In genomic region chr6:7911345-7911725, GRCh38 we compare ENCODE assay signal across 8 cellular contexts. TPM values are rescaled to one million over a fixed set of nuclear protein-coding genes. Genes with fewer than 3 reads are reported as not detected.
DNase-seq lines count a peak whose midpoint lies in the region; TF ChIP-seq lines count a peak whose summit lies in the region.

No MANE protein-coding gene starts in this region.

- peaks cover 2% of the 10 kb centered on the region for H3K36me3 Mint-ChIP-seq in neural progenitor cell

- H3K27me3 ChIP-seq in dorsolateral prefrontal cortex, result no peaks in the 10 kb centered on the region
- peaks cover 35% of the 10 kb centered on the region for H3K27me3 ChIP-seq in neural progenitor cell

- DNase-seq in COLO668 (lab: John Stamatoyannopoulos, UW; ENCODE audit: unreplicated experiment) (peak; percentile 66), NCI-H2081 treated with DMSO at 0.1 percent for 48 hours (lab: John Stamatoyannopoulos, UW) (peak; percentile 92), dorsolateral prefrontal cortex (peak in 1 of 10 donors; percentile 6), neural progenitor cell (ENCODE audit: low spot score) (no peak), NCI-H1436 (lab: John Stamatoyannopoulos, UW) (no peak), ureter (ENCODE audit: low spot score) (no peak), EL (no peak)
- DNase-seq in activated CD4-positive, alpha-beta T cell treated with anti-CD3 and anti-CD28 coated beads, Interleukin-2, amount 50 U/mL, for 4 hours, result no peak

- TF ChIP-seq CTCF in dorsolateral prefrontal cortex (IDR thresholded peaks at IDR 0.05 in 54 of 56, conservative IDR thresholded peaks at IDR 0.05 in 2 of 56; ENCODE audit: low read depth in 1 of 56, partially characterized antibody in 56 of 56), result no peak
- no peak for TF ChIP-seq CTCF in neural progenitor cell (IDR thresholded peaks at IDR 0.05)

- H3K4me3 ChIP-seq in dorsolateral prefrontal cortex (peak overlapping the region; percentile 53 to 87 (median 76)), neural progenitor cell (peak overlapping the region; percentile 59)

- peaks cover 13% of the 10 kb centered on the region for H3K4me1 Mint-ChIP-seq in neural progenitor cell

- H3F3A ChIP-seq in neural progenitor cell (ENCODE audit: low read depth), result peaks cover 26% of the 10 kb centered on the region

- H3K4me1 ChIP-seq in neural progenitor cell, result peaks cover 20% of the 10 kb centered on the region

- H3K27ac ChIP-seq in dorsolateral prefrontal cortex (peak overlapping the region in 53 of 59 donors; percentile 52 to 96 (median 87)), neural progenitor cell (no peak overlapping the region)

- no peak overlapping the region for H3K4me3 Mint-ChIP-seq in neural progenitor cell

- H3K9me3 ChIP-seq in neural progenitor cell (ENCODE audit: low read depth), result no peaks in the 10 kb centered on the region

- H3K9me3 Mint-ChIP-seq in neural progenitor cell, result no peaks in the 10 kb centered on the region

- no peak overlapping the region for H3K27ac Mint-ChIP-seq in neural progenitor cell

- peak overlapping the region; percentile 77 for H3K4me2 ChIP-seq in neural progenitor cell

- intact Hi-C loops in dorsolateral prefrontal cortex (cut with DNase I), result loop anchor here (2.0 to 10.0 kb wide), 6 partner anchors 63 to 187 kb away; partner anchors contain the start of gene BMP6 (in 2 of the 2)

- H3K27me3 Mint-ChIP-seq in neural progenitor cell (ENCODE audit: insufficient read depth, low read depth), result peaks cover 3% of the 10 kb centered on the region

- H2AFZ ChIP-seq in neural progenitor cell (replicated peaks), result peak overlapping the region; percentile 91

- H3K79me2 ChIP-seq in neural progenitor cell (ENCODE audit: low read depth), result peaks cover 38% of the 10 kb centered on the region

- no peaks in the 10 kb centered on the region for H3K36me3 ChIP-seq in neural progenitor cell

- peaks cover 21% of the 10 kb centered on the region for H4K20me1 ChIP-seq in neural progenitor cell (ENCODE audit: low read depth)

- H3K9ac ChIP-seq in neural progenitor cell, result no peak overlapping the region

RNA-seq across cellular contexts. Expression of gene TXNDC5, which starts 0.7 kb away (rescaled TPM):
- total RNA-seq in dorsolateral prefrontal cortex (10 to 100 TPM; 15.5 to 55.1 (median 26.9) TPM), neural progenitor cell (ENCODE audit: low replicate concordance) (155 TPM in 2 replicates), ureter (99.3 TPM)

Comparison
In these comparisons a context has a peak if more than half of its experiments do, and no peak if none do; other contexts are left out.
1. DNase-seq: peak in COLO668 (single experiment) and NCI-H2081 treated with DMSO at 0.1 percent for 48 hours (single experiment); none in neural progenitor cell (single experiment), NCI-H1436 (single experiment), ureter (single experiment), activated CD4-positive, alpha-beta T cell treated with anti-CD3 and anti-CD28 coated beads, Interleukin-2, amount 50 U/mL, for 4 hours (0 of 2) and EL (single experiment).